In the genomic region with DNA sequence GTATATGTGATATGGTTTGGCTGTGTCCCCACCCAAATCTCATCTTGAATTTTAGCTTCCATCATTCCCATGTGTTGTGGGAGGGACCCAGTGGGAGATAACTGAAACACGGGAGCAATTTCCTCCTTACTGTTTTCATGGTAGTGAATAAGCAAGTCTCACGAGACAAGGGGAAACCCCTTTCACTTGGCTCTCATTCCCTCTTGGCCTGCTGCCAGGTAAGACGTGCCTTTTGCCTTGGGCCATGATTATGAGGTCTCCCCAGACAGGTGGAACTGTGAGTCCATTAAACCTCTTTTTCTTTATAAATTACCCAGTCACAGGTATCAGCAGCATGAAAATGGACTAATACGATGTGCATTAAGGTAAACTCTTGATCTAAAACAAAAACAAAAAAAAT, we compare ENCODE assay signal across 10 cellular contexts.
DNase-seq lines count a peak whose midpoint lies in the region; ATAC-seq and TF ChIP-seq lines count a peak whose summit lies in the region.
"Had no signal": no experiment of that assay in that cellular context is flagged by ENCODE, and none has a peak within 500 bp of the region (broad histone marks: within the 10 kb centered on the region; RNA-seq: fewer than 3 reads in every experiment).

No MANE protein-coding gene starts in this region.

- DNase-seq in A673 (ENCODE audit: low spot score), result peak; percentile 8
- peak; percentile 47 for DNase-seq in Caki2 (ENCODE audit: low read depth)
- peak; percentile 1 for DNase-seq in T follicular helper cell (ENCODE audit: low read depth)
- peak; percentile 69 for DNase-seq in kidney tubule cell (ENCODE audit: low spot score)
- DNase-seq in hepatic stellate cell (ENCODE audit: low spot score), result no peak
- DNase-seq in GM19238 (ENCODE audit: insufficient read length, low spot score), result no peak
- no peak for DNase-seq in HT-29 (ENCODE audit: low spot score)
- DNase-seq: DND-41 had no signal

- POLR2A ChIA-PET in A673 (lab: Charles Lee; ENCODE audit: low non-redundant PET), result no interaction called here

- no peaks in the 10 kb centered on the region for H3K4me1 ChIP-seq in A673 (ENCODE audit: insufficient read depth, low read length, poor library complexity, severe bottlenecking)

- intact Hi-C loops in A673 (cut with micrococcal nuclease; ENCODE audit: unreplicated experiment), result no loop called here

- TF ChIP-seq CTCF in A673 (conservative IDR thresholded peaks at IDR 0.05; ENCODE audit: low read depth, low read length), result no peak

- no peaks in the 10 kb centered on the region for H3K36me3 ChIP-seq in A673 (ENCODE audit: insufficient read depth, low read length, poor library complexity, severe bottlenecking)

- CTCF ChIA-PET in A673 (lab: Charles Lee), result no interaction called here

- in situ Hi-C loops in Caki2 (cut with HindIII; ENCODE audit: low pct_unique_long_range_greater_than_20kb, low sequenced_read_pairs), result no loop called here

- no TSS peak for BruUV-seq in A673 (replicated peaks; lab: Mats Ljungman, UMichigan)

- no peaks in the 10 kb centered on the region for H3K27me3 ChIP-seq in A673 (replicated peaks; ENCODE audit: insufficient read depth, low read depth, low read length, poor library complexity)

- no peak overlapping the region for H3K27ac ChIP-seq in A673 (ENCODE audit: low read depth, low read length, poor library complexity, severe bottlenecking)

- no peak for ATAC-seq in HG03025 (IDR thresholded peaks at IDR 0.05; ENCODE audit: low FRiP score, unreplicated experiment)
- ATAC-seq: sciatic nerve had no signal

- no peak overlapping the region for H3K4me3 ChIP-seq in A673 (ENCODE audit: low read depth, low read length, poor library complexity, severe bottlenecking)

- H3K9me3 ChIP-seq in A673 (ENCODE audit: low read depth, low read length, poor library complexity, severe bottlenecking), result no peaks in the 10 kb centered on the region

Comparison
In these comparisons a context has a peak if more than half of its experiments do, and no peak if none do; other contexts are left out.
1. DNase-seq: peak in A673 (single experiment), Caki2 (single experiment), T follicular helper cell (single experiment) and kidney tubule cell (single experiment); none in hepatic stellate cell (single experiment), GM19238 (single experiment) and HT-29 (single experiment).